12 cellular contexts compared by ENCODE assay signal in genomic region chr18:12287131-12287681, GRCh38. TPM values are rescaled to one million over a fixed set of nuclear protein-coding genes. Genes with fewer than 3 reads are reported as not detected.
DNase-seq lines count a peak whose midpoint lies in the region; ATAC-seq, FAIRE-seq and TF ChIP-seq lines count a peak whose summit lies in the region.
"Had no signal": no experiment of that assay in that cellular context is flagged by ENCODE, and none has a peak within 500 bp of the region (broad histone marks: within the 10 kb centered on the region; RNA-seq: fewer than 3 reads in every experiment).

No MANE protein-coding gene starts in this region.

- no peak for TF ChIP-seq POLR2A in A549 (IDR thresholded peaks at IDR 0.05; ENCODE audit: low read length)

- TF ChIP-seq EP300 in A549 (IDR thresholded peaks at IDR 0.05): no peak

- no peak for TF ChIP-seq RAD21 in A549 (conservative IDR thresholded peaks at IDR 0.05 in 1 of 2, IDR thresholded peaks at IDR 0.05 in 1 of 2)

- H3K36me3 ChIP-seq in SJSA1: no peaks in the 10 kb centered on the region
- H3K36me3 ChIP-seq in neural progenitor cell: no peaks in the 10 kb centered on the region
- H3K36me3 ChIP-seq: BLaER1 had no signal

- WGBS in A549 (ENCODE audit: missing lambda C conversion rate): 92% methylated on average over 15 of the region's 37 CpGs

- H2AFZ ChIP-seq in neural progenitor cell (replicated peaks): peak overlapping the region; percentile 82

- peaks cover 10% of the 10 kb centered on the region for H3F3A ChIP-seq in neural progenitor cell (ENCODE audit: low read depth)

- H3K4me3 ChIP-seq in A549 (peak overlapping the region; percentile 57), SJSA1 (no peak overlapping the region; the same call in 1 of the 2 replicates), neural progenitor cell (peak overlapping the region; percentile 61)
- H3K4me3 ChIP-seq: BLaER1 had no signal

- H3K4me3 Mint-ChIP-seq in neural progenitor cell: no peak overlapping the region
- H3K4me3 Mint-ChIP-seq in activated naive CD4-positive, alpha-beta T cell treated with anti-CD3 and anti-CD28 coated beads, Interleukin-2, amount 10 ng/mL, durations not matched to agents 7 days and 5 days: no peak overlapping the region
- H3K4me3 Mint-ChIP-seq: T-helper 2 cell treated with Interferon-gamma antibody and Interleukin-4, amounts not matched to agents 5 μg/mL and 100 μg/mL, for 36 hours had no signal

- POLR2A ChIA-PET in A549 (lab: Yijun Ruan, JAX): interaction anchor here (0.9 to 1.8 kb wide), 5 partner anchors 9 to 90 kb away, joined by 3 to 8 read pairs (median 6); partner anchors contain the start of gene AFG3L2

- peak in 1 of 2 experiments; percentile 47; a peak in 3 of 6 replicates for ATAC-seq in A549
- peak; percentile 4 for ATAC-seq in foreskin keratinocyte
- ATAC-seq in HG03469 (IDR thresholded peaks at IDR 0.05; ENCODE audit: unreplicated experiment): no peak
- ATAC-seq: naive thymus-derived CD8-positive, alpha-beta T cell had no signal

- FAIRE-seq in A549 (lab: Jason Lieb, UNC): no peak

- H3K36me3 Mint-ChIP-seq in neural progenitor cell: no peaks in the 10 kb centered on the region
- H3K36me3 Mint-ChIP-seq in activated naive CD4-positive, alpha-beta T cell treated with anti-CD3 and anti-CD28 coated beads, Interleukin-2, amount 10 ng/mL, durations not matched to agents 7 days and 5 days: no peaks in the 10 kb centered on the region
- H3K36me3 Mint-ChIP-seq: naive thymus-derived CD8-positive, alpha-beta T cell had no signal

- peaks cover 36% of the 10 kb centered on the region for H3K4me1 Mint-ChIP-seq in neural progenitor cell
- peaks cover 3% of the 10 kb centered on the region for H3K4me1 Mint-ChIP-seq in activated naive CD4-positive, alpha-beta T cell treated with anti-CD3 and anti-CD28 coated beads, Interleukin-2, amount 10 ng/mL, durations not matched to agents 7 days and 5 days

- no peaks in the 10 kb centered on the region for H4K20me1 ChIP-seq in neural progenitor cell (ENCODE audit: low read depth)
- H4K20me1 ChIP-seq: BLaER1 had no signal

- H3K27ac ChIP-seq in A549 (peak overlapping the region; percentile 66 to 87; a peak in 5 of 6 replicates), SJSA1 (peak overlapping the region; percentile 86), foreskin keratinocyte (peak overlapping the region; percentile 93), neural progenitor cell (no peak overlapping the region)
- H3K27ac ChIP-seq: BLaER1 had no signal

- H3K4me1 ChIP-seq in A549: peaks cover 9% of the 10 kb centered on the region; the same call in 2 of the 3 replicates
- peaks cover 29% of the 10 kb centered on the region for H3K4me1 ChIP-seq in SJSA1 (replicated peaks)
- peaks cover 15% of the 10 kb centered on the region for H3K4me1 ChIP-seq in foreskin keratinocyte
- peaks cover 14% of the 10 kb centered on the region for H3K4me1 ChIP-seq in neural progenitor cell

- H3K27ac Mint-ChIP-seq in neural progenitor cell: no peak overlapping the region
- no peak overlapping the region for H3K27ac Mint-ChIP-seq in activated naive CD4-positive, alpha-beta T cell treated with anti-CD3 and anti-CD28 coated beads, Interleukin-2, amount 10 ng/mL, durations not matched to agents 7 days and 5 days
- H3K27ac Mint-ChIP-seq: naive thymus-derived CD8-positive, alpha-beta T cell; T-helper 2 cell treated with Interferon-gamma antibody and Interleukin-4, amounts not matched to agents 5 μg/mL and 100 μg/mL, for 36 hours had no signal

- peak overlapping the region; percentile 97 for H3K4me2 ChIP-seq in A549
- H3K4me2 ChIP-seq in neural progenitor cell: peak overlapping the region; percentile 94
- H3K4me2 ChIP-seq: BLaER1 had no signal

- H3K9me3 ChIP-seq in A549 (no peaks in the 10 kb centered on the region), SJSA1 (replicated peaks) (no peaks in the 10 kb centered on the region), neural progenitor cell (ENCODE audit: low read depth) (no peaks in the 10 kb centered on the region)
- H3K9me3 ChIP-seq: BLaER1 had no signal

- H3K79me2 ChIP-seq in neural progenitor cell (ENCODE audit: low read depth): no peaks in the 10 kb centered on the region

- H3K27me3 ChIP-seq in SJSA1 (replicated peaks) (no peaks in the 10 kb centered on the region), foreskin keratinocyte (no peaks in the 10 kb centered on the region), neural progenitor cell (peaks cover 56% of the 10 kb centered on the region)
- H3K27me3 ChIP-seq: BLaER1 had no signal

- peaks cover 38% of the 10 kb centered on the region for H3K27me3 Mint-ChIP-seq in neural progenitor cell (ENCODE audit: insufficient read depth, low read depth)
- H3K27me3 Mint-ChIP-seq in activated naive CD4-positive, alpha-beta T cell treated with anti-CD3 and anti-CD28 coated beads, Interleukin-2, amount 10 ng/mL, durations not matched to agents 7 days and 5 days: peaks cover 86% of the 10 kb centered on the region

- no peaks in the 10 kb centered on the region for H3K9me3 Mint-ChIP-seq in neural progenitor cell
- H3K9me3 Mint-ChIP-seq in activated naive CD4-positive, alpha-beta T cell treated with anti-CD3 and anti-CD28 coated beads, Interleukin-2, amount 10 ng/mL, durations not matched to agents 7 days and 5 days: no peaks in the 10 kb centered on the region
- H3K9me3 Mint-ChIP-seq: naive thymus-derived CD8-positive, alpha-beta T cell; T-helper 2 cell treated with Interferon-gamma antibody and Interleukin-4, amounts not matched to agents 5 μg/mL and 100 μg/mL, for 36 hours had no signal

- no peak for TF ChIP-seq CTCF in A549 (IDR thresholded peaks at IDR 0.05)
- no peak for TF ChIP-seq CTCF in foreskin keratinocyte (conservative IDR thresholded peaks at IDR 0.05)
- TF ChIP-seq CTCF in neural progenitor cell (IDR thresholded peaks at IDR 0.05): no peak

- CTCF ChIA-PET in A549 (lab: Yijun Ruan, JAX): interaction anchor here (0.6 to 4.1 kb wide), 6 partner anchors 9 to 787 kb away, joined by 3 to 45 read pairs (median 4); no protein-coding TSS in a partner anchor
- CTCF ChIA-PET in activated naive CD4-positive, alpha-beta T cell treated with anti-CD3 and anti-CD28 coated beads, Interleukin-2, amount 10 ng/mL, durations not matched to agents 7 days and 5 days (lab: Charles Lee): interaction anchor here (1.4 to 1.9 kb wide), 2 partner anchors 15 to 50 kb away, joined by 4 to 6 read pairs; no protein-coding TSS in a partner anchor

- DNase-seq in A549 (ENCODE audit: low read depth in 1 of 2, low spot score in 1 of 2) (no peak), SJSA1 (ENCODE audit: low read depth in 1 of 2, low spot score in 2 of 2) (no peak), foreskin keratinocyte (peak in 1 of 2 donors; percentile 80), neural progenitor cell (ENCODE audit: low spot score) (peak; percentile 55), NCI-H2171 treated with DMSO at 0.1 percent for 48 hours (lab: John Stamatoyannopoulos, UW) (no peak), HUDEP-2 (lab: John Stamatoyannopoulos, UW; ENCODE audit: unreplicated experiment in 76 of 76) (no peak)
- DNase-seq in activated naive CD4-positive, alpha-beta T cell treated with anti-CD3 and anti-CD28 coated beads, Interleukin-2, amount 10 ng/mL, durations not matched to agents 7 days and 5 days: no peak
- DNase-seq: naive thymus-derived CD8-positive, alpha-beta T cell; NCI-H1930 had no signal

- no peak overlapping the region for H3K9ac ChIP-seq in neural progenitor cell
- H3K9ac ChIP-seq: BLaER1 had no signal

TF ChIP-seq in A549, 52 proteins besides CTCF, POLR2A, EP300 and RAD21 (continues in another document):
- TF ChIP-seq SREBF2 (IDR thresholded peaks at IDR 0.05): no peak
- TF ChIP-seq ZSCAN20 (CRISPR knock-in tag; IDR thresholded peaks at IDR 0.05): no peak
- TF ChIP-seq, protein P1, sequence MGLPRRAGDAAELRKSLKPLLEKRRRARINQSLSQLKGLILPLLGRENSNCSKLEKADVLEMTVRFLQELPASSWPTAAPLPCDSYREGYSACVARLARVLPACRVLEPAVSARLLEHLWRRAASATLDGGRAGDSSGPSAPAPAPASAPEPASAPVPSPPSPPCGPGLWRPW (IDR thresholded peaks at IDR 0.05): no peak
- TF ChIP-seq MAFK (IDR thresholded peaks at IDR 0.05; ENCODE audit: partially characterized antibody): no peak
- TF ChIP-seq EHF (CRISPR knock-in tag; IDR thresholded peaks at IDR 0.05): no peak
- TF ChIP-seq KDM5A (IDR thresholded peaks at IDR 0.05): no peak
- no peak for TF ChIP-seq BHLHE40 (IDR thresholded peaks at IDR 0.05; ENCODE audit: low read depth, low read length)
- TF ChIP-seq HOXB5 (CRISPR knock-in tag; IDR thresholded peaks at IDR 0.05): no peak
- TF ChIP-seq TP53 (CRISPR knock-in tag; IDR thresholded peaks at IDR 0.05): no peak
- TF ChIP-seq MAX (IDR thresholded peaks at IDR 0.05): no peak

RNA-seq across cellular contexts. Expression of gene TUBB6, which starts 20.8 kb away (rescaled TPM):
- polyA plus RNA-seq in A549 (2011; rRNA removed): 83.7 and 88.5 TPM in 2 replicates
- polyA plus RNA-seq in A549 (2012; cell fraction: cytosol; rRNA removed): 359 and 471 TPM in 2 replicates
- 409 and 668 TPM in 2 replicates for polyA plus RNA-seq in A549 (2012; cell fraction: nucleus; rRNA removed)
- 235 to 259 TPM (median 235 TPM) in 3 replicates for polyA plus RNA-seq in A549 (2017; fragmentation: RNase III; extraction: RNeasy Plus Mini Kit Qiagen cat#74134 plus additional on column Dnase treatment)
- 81.7 and 95.6 TPM in 2 replicates for polyA minus RNA-seq in A549 (2011; rRNA and poly(A)+ RNA removed)
- 501 and 738 TPM in 2 replicates for total RNA-seq in SJSA1 (2014; rRNA removed; shearing (Covaris generic))
- 772 and 774 TPM in 2 replicates for total RNA-seq in foreskin keratinocyte
- 680 and 693 TPM in 2 replicates for polyA plus RNA-seq in foreskin keratinocyte
- total RNA-seq in neural progenitor cell (ENCODE audit: low replicate concordance): 92.7 and 137 TPM in 2 replicates

RNA-seq across cellular contexts. Expression of gene CIDEA, which starts 33.0 kb away (rescaled TPM):
- polyA plus RNA-seq in A549 (2011; rRNA removed) (not detected in 2 replicates), A549 (2017; fragmentation: RNase III; extraction: RNeasy Plus Mini Kit Qiagen cat#74134 plus additional on column Dnase treatment) (not detected in 3 replicates), foreskin keratinocyte (18.5 and 21.2 TPM in 2 replicates)
- polyA plus RNA-seq in A549 (2012; cell fraction: cytosol; rRNA removed): not detected in 2 replicates
- polyA plus RNA-seq in A549 (2012; cell fraction: nucleus; rRNA removed): not detected in 2 replicates
- polyA minus RNA-seq in A549 (2011; rRNA and poly(A)+ RNA removed): not detected in 2 replicates
- not detected in 2 replicates for total RNA-seq in SJSA1 (2014; rRNA removed; shearing (Covaris generic))
- total RNA-seq in foreskin keratinocyte (12.3 and 12.5 TPM in 2 replicates), neural progenitor cell (ENCODE audit: low replicate concordance) (not detected in 2 replicates)
- total RNA-seq: naive thymus-derived CD8-positive, alpha-beta T cell had no signal
- polyA plus RNA-seq: naive thymus-derived CD8-positive, alpha-beta T cell had no signal

Comparison
In these comparisons a context has a peak if more than half of its experiments do, and no peak if none do; other contexts are left out.
1. RNA of gene CIDEA, which starts 33.0 kb away (total RNA-seq): 12.3 to 12.5 TPM in foreskin keratinocyte; not detected in SJSA1 and not detected in neural progenitor cell; every median in the first group is over 10 times any median in the second.